In the genomic region with DNA sequence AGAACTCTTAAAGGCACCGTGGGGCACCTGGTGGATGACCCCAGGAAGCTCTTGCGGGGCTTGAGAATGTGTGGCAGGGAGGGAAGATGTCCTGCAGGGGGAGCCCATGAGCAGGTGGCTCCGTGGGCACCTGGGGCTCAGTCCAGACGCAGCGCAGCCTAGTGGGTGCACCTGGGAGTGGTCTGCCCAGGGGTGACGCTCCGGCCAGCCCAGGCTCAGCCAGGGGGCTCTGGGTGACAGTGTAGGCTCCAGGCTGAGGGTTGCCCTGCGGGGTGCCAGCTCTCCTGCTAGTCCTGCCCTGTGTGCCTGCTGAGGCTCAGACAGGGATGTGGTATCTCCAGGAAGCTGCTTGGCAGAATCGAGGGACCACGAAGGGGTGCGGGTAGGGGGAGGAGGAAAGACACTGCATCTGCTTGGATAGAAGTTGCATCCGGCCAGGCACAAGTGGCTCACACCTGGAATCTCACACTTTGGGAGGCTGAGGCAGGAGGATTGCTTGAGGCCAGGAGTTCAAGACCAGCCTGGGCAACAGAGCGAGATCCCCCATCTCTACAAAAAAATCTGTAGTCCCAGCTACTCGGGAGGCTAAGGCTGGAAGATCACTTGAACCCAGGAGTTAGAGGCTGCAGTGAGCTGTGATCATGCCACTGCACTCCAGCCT, we compare ENCODE assay signal across 8 cellular contexts. TPM values are rescaled to one million over a fixed set of nuclear protein-coding genes. Genes with fewer than 3 reads are reported as not detected.
A peak's percentile ranks its signal among the peaks of the same experiment; 100 is the strongest.
DNase-seq lines count a peak whose midpoint lies in the region; ATAC-seq and TF ChIP-seq lines count a peak whose summit lies in the region.

No MANE protein-coding gene starts in this region.

- peaks cover 38% of the 10 kb centered on the region for H3K4me1 Mint-ChIP-seq in neural crest cell

- TF ChIP-seq POLR2A in esophagus muscularis mucosa (IDR thresholded peaks at IDR 0.05; ENCODE audit: low read depth) (no peak), testis (IDR thresholded peaks at IDR 0.05) (no peak)

- H3K27me3 Mint-ChIP-seq in neural crest cell (ENCODE audit: low read depth): no peaks in the 10 kb centered on the region

- no peaks in the 10 kb centered on the region for H4K20me1 ChIP-seq in OCI-LY3 (ENCODE audit: insufficient read depth, low read length)

- H3K27ac ChIP-seq in OCI-LY3 (ENCODE audit: low read length) (no peak overlapping the region), esophagus muscularis mucosa (replicated peaks in 1 of 4) (peak overlapping the region in 1 of 4 donors; percentile 18), testis (no peak overlapping the region)

- H3K36me3 ChIP-seq in OCI-LY3 (replicated peaks; ENCODE audit: low read depth, low read length) (no peaks in the 10 kb centered on the region), esophagus muscularis mucosa (peaks cover 4 to 47% (median 30%) of the 10 kb centered on the region in 4 donors), testis (ENCODE audit: low read depth, missing control alignments) (no peaks in the 10 kb centered on the region)

- H3K79me2 ChIP-seq in OCI-LY3 (ENCODE audit: low read length): no peaks in the 10 kb centered on the region

- WGBS in esophagus muscularis mucosa: 40% methylated on average over 14 of the region's 14 CpGs
- WGBS in testis, 2 donors: 37 to 66% methylated on average over 9 to 12 of the region's 14 CpGs

- peak; percentile 99 for TF ChIP-seq CTCF in OCI-LY3 (IDR thresholded peaks at IDR 0.05; ENCODE audit: low read depth, low read length)
- TF ChIP-seq CTCF in esophagus muscularis mucosa (IDR thresholded peaks at IDR 0.05): peak; percentile 80 to 92 (median 83)
- peak; percentile 78 for TF ChIP-seq CTCF in neural crest cell (conservative IDR thresholded peaks at IDR 0.05)
- peak; percentile 51 to 74 (median 71) for TF ChIP-seq CTCF in testis (IDR thresholded peaks at IDR 0.05)

- no peak for TF ChIP-seq EP300 in esophagus muscularis mucosa (IDR thresholded peaks at IDR 0.05)

- H3K27me3 ChIP-seq in OCI-LY3 (ENCODE audit: low read depth, low read length) (no peaks in the 10 kb centered on the region), esophagus muscularis mucosa (no peaks in the 10 kb centered on the region), testis (no peaks in the 10 kb centered on the region)

- H3K9me3 Mint-ChIP-seq in neural crest cell: no peaks in the 10 kb centered on the region

- no peak overlapping the region for H2AFZ ChIP-seq in OCI-LY3 (ENCODE audit: low read depth, low read length)

- H3K4me1 ChIP-seq in OCI-LY3 (ENCODE audit: low read length) (peaks cover 7% of the 10 kb centered on the region), esophagus muscularis mucosa (peaks cover 21 to 43% (median 33%) of the 10 kb centered on the region in 4 donors), testis (peaks cover 43% of the 10 kb centered on the region)

- intact Hi-C loops in esophagus muscularis mucosa (cut with DNase I) (no loop called here), testis (cut with DNase I; ENCODE audit: low total_unique reads) (no loop called here)

- peak; percentile 24 to 48 (median 34) for DNase-seq in NCI-H1417 (lab: John Stamatoyannopoulos, UW)
- no peak for DNase-seq in NCI-H1417 treated with DMSO at 0.1 percent for 48 hours (lab: John Stamatoyannopoulos, UW)
- peak; percentile 58 for DNase-seq in activated CD8-positive, alpha-beta memory T cell treated with anti-CD3 and anti-CD28 coated beads, Interleukin-2, amount 50 U/mL, for 24 hours (ENCODE audit: extremely low read depth)
- DNase-seq in esophagus muscularis mucosa (ENCODE audit: extremely low spot score): no peak
- DNase-seq in neural crest cell (ENCODE audit: low read depth, low spot score): peak; percentile 66
- peak; percentile 78 for DNase-seq in testis

- H3K9ac ChIP-seq in OCI-LY3 (ENCODE audit: low read length): no peak overlapping the region

- ATAC-seq in HG03460 (IDR thresholded peaks at IDR 0.05; ENCODE audit: unreplicated experiment): peak; percentile 61

- no peak overlapping the region for H3K4me3 Mint-ChIP-seq in neural crest cell

- H3K9me3 ChIP-seq in OCI-LY3 (ENCODE audit: insufficient read depth, low read length) (no peaks in the 10 kb centered on the region), esophagus muscularis mucosa (no peaks in the 10 kb centered on the region), testis (no peaks in the 10 kb centered on the region)

- H3K36me3 Mint-ChIP-seq in neural crest cell (ENCODE audit: low read depth): no peaks in the 10 kb centered on the region

- H3K27ac Mint-ChIP-seq in neural crest cell (ENCODE audit: unreplicated experiment): no peak overlapping the region

- peak overlapping the region; percentile 54 for H3K4me2 ChIP-seq in OCI-LY3 (ENCODE audit: low read length)

- H3K4me3 ChIP-seq in OCI-LY3 (ENCODE audit: low read length): peak overlapping the region; percentile 24; the same call in 1 of the 2 replicates
- no peak overlapping the region for H3K4me3 ChIP-seq in esophagus muscularis mucosa
- H3K4me3 ChIP-seq in testis: no peak overlapping the region

RNA-seq across cellular contexts. Expression of a gene that starts 15.0 kb away (rescaled TPM):
- total RNA-seq in esophagus muscularis mucosa: 10 to 100 TPM; 39.0 to 75.5 (median 49.9) TPM
- total RNA-seq in neural crest cell: 91.2 and 99.7 TPM in 2 replicates
- total RNA-seq in testis: 10 to 100 TPM; 77.7 to 82.9 TPM
- 44.3 TPM for polyA plus RNA-seq in testis (ENCODE audit: insufficient read depth, low read depth, low replicate concordance)

RNA-seq across cellular contexts. Expression of a gene that starts 26.1 kb away (rescaled TPM):
- total RNA-seq in esophagus muscularis mucosa (10 to 100 TPM; 15.9 to 26.1 (median 19.4) TPM), neural crest cell (17.4 and 17.9 TPM in 2 replicates), testis (100 to 1,000 TPM in 1 of 2 donors, 10 to 100 TPM in 1; 92.8 to 105 TPM)
- 25.9 TPM for polyA plus RNA-seq in testis (ENCODE audit: insufficient read depth, low read depth, low replicate concordance)

RNA-seq across cellular contexts. Expression of a gene that starts 35.7 kb away (rescaled TPM):
- total RNA-seq in esophagus muscularis mucosa (not detected), neural crest cell (not detected in 2 replicates), testis (under 1 TPM in 1 of 2 donors, not detected in 1; 0.87 TPM)
- not detected for polyA plus RNA-seq in testis (ENCODE audit: insufficient read depth, low read depth, low replicate concordance)

RNA-seq across cellular contexts. Expression of a gene that starts 48.0 kb away (rescaled TPM):
- total RNA-seq in esophagus muscularis mucosa: under 1 TPM in 2 of 4 donors, not detected in 2; 0.26 to 0.75 TPM
- total RNA-seq in neural crest cell: 0.71 and 0.96 TPM in 2 replicates
- total RNA-seq in testis: 1 to 10 TPM in 1 of 2 donors, under 1 TPM in 1; 0.68 to 2.6 TPM
- 1.4 TPM for polyA plus RNA-seq in testis (ENCODE audit: insufficient read depth, low read depth, low replicate concordance)

RNA-seq across cellular contexts. Expression of a gene that starts 59.0 kb away (rescaled TPM):
- total RNA-seq in esophagus muscularis mucosa: 10 to 100 TPM; 54.2 to 92.6 (median 61.5) TPM
- total RNA-seq in neural crest cell: 78.4 and 81.7 TPM in 2 replicates
- 10 to 100 TPM; 70.3 to 94.5 TPM for total RNA-seq in testis
- polyA plus RNA-seq in testis (ENCODE audit: insufficient read depth, low read depth, low replicate concordance): 52.0 TPM

Comparison
In these comparisons a context has a peak if more than half of its experiments do, and no peak if none do; other contexts are left out.
1. DNase-seq: peak in NCI-H1417 (3 of 3), activated CD8-positive, alpha-beta memory T cell treated with anti-CD3 and anti-CD28 coated beads, Interleukin-2, amount 50 U/mL, for 24 hours (single experiment), neural crest cell (single experiment) and testis (single experiment); none in NCI-H1417 treated with DMSO at 0.1 percent for 48 hours (single experiment) and esophagus muscularis mucosa (single experiment).
2. Peak in every context shown above with its lines, with median percentiles within 50 percentile points of each other: CTCF ChIP-seq.